8 cellular contexts compared by ENCODE assay signal in the genomic region with DNA sequence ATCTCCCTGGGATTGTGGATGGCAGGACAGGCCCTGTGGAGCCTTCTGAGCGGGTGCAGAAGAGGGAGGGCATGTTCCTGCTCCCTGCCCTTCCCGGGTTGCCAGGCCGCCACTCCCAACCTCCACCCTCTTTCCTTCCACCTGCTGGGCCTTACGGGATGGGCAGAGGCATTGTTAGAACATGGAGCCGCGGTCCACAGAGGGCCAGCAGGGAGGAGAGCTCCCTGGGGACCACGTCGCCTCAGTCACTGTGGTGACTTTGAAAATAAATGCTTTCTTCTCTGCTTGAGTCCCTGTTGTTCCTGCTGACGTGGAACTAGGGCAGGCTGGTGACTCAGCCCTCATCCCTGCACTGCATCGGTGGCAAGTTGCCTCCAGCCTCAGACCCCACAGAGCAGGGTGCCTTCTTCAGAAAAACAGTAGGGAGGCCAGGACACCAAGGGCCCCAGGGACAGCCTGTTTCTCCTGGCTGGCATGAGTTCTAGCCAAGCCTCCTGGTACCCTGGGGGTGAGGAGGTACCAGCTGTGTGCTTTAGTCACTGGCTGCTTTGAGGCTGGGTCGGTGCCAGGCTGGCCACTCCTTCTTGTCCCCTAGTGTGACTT.
DNase-seq lines count a peak whose midpoint lies in the region; ATAC-seq and TF ChIP-seq lines count a peak whose summit lies in the region.

No MANE protein-coding gene starts in this region.

- H3K27me3 Mint-ChIP-seq in activated T-cell treated with anti-CD3 and anti-CD28 coated beads, Interleukin-2, amount 50 U/mL, for 72 hours (ENCODE audit: low read depth) = peaks cover 6% of the 10 kb centered on the region
- no peaks in the 10 kb centered on the region for H3K27me3 Mint-ChIP-seq in osteocyte (ENCODE audit: unreplicated experiment)

- no peak overlapping the region for H3K4me3 ChIP-seq in Peyer's patch
- no peak overlapping the region for H3K4me3 ChIP-seq in effector memory CD4-positive, alpha-beta T cell (ENCODE audit: insufficient read depth, low read depth, low read length, poor library complexity, severe bottlenecking)

- no peaks in the 10 kb centered on the region for H3K36me3 ChIP-seq in Peyer's patch
- no peaks in the 10 kb centered on the region for H3K36me3 ChIP-seq in effector memory CD4-positive, alpha-beta T cell (ENCODE audit: control insufficient read depth, insufficient read depth, low read length)

- TF ChIP-seq POLR2A in Peyer's patch (IDR thresholded peaks at IDR 0.05) = no peak

- H3K9me3 Mint-ChIP-seq in activated T-cell treated with anti-CD3 and anti-CD28 coated beads, Interleukin-2, amount 50 U/mL, for 72 hours = no peaks in the 10 kb centered on the region
- no peaks in the 10 kb centered on the region for H3K9me3 Mint-ChIP-seq in osteocyte (ENCODE audit: unreplicated experiment)

- peak in 2 of 6 experiments; percentile 9 to 25 for TF ChIP-seq CTCF in Peyer's patch (IDR thresholded peaks at IDR 0.05)
- no peak for TF ChIP-seq CTCF in osteocyte (IDR thresholded peaks at IDR 0.05)

- H3K9me3 ChIP-seq in Peyer's patch = no peaks in the 10 kb centered on the region
- no peaks in the 10 kb centered on the region for H3K9me3 ChIP-seq in effector memory CD4-positive, alpha-beta T cell (ENCODE audit: control insufficient read depth, low read length)

- H3K4me1 Mint-ChIP-seq in activated T-cell treated with anti-CD3 and anti-CD28 coated beads, Interleukin-2, amount 50 U/mL, for 72 hours (ENCODE audit: low read depth) = peaks cover 69% of the 10 kb centered on the region
- H3K4me1 Mint-ChIP-seq in osteocyte (ENCODE audit: unreplicated experiment) = peaks cover 67% of the 10 kb centered on the region

- H3K27me3 ChIP-seq in Peyer's patch = no peaks in the 10 kb centered on the region
- no peaks in the 10 kb centered on the region for H3K27me3 ChIP-seq in effector memory CD4-positive, alpha-beta T cell (replicated peaks; ENCODE audit: control insufficient read depth, insufficient read depth, low read length, poor library complexity, severe bottlenecking)

- H3K27ac ChIP-seq in Peyer's patch (peak overlapping the region; percentile 5 to 72 (median 28)), epithelial cell of prostate (peak overlapping the region; percentile 63)
- no peak overlapping the region for H3K27ac ChIP-seq in effector memory CD4-positive, alpha-beta T cell (ENCODE audit: insufficient read depth, low read length, poor library complexity, severe bottlenecking)

- H3K4me3 Mint-ChIP-seq in activated T-cell treated with anti-CD3 and anti-CD28 coated beads, Interleukin-2, amount 50 U/mL, for 72 hours = peak overlapping the region in 1 of 2 donors; percentile 2
- peak overlapping the region; percentile 33 for H3K4me3 Mint-ChIP-seq in osteocyte (ENCODE audit: unreplicated experiment)

- peak; percentile 61 to 73 for ATAC-seq in activated T-cell treated with anti-CD3 and anti-CD28 coated beads, Interleukin-2, amount 50 U/mL, for 72 hours (replicated peaks in 1 of 2)
- no peak for ATAC-seq in GM19395 (IDR thresholded peaks at IDR 0.05; ENCODE audit: unreplicated experiment)

- H3K4me1 ChIP-seq in Peyer's patch = peaks cover 10 to 48% (median 23%) of the 10 kb centered on the region in 4 donors
- peaks cover 31% of the 10 kb centered on the region for H3K4me1 ChIP-seq in effector memory CD4-positive, alpha-beta T cell (ENCODE audit: control insufficient read depth, insufficient read depth, low read length, poor library complexity, severe bottlenecking)

- no peak overlapping the region for H3K27ac Mint-ChIP-seq in activated T-cell treated with anti-CD3 and anti-CD28 coated beads, Interleukin-2, amount 50 U/mL, for 72 hours
- H3K27ac Mint-ChIP-seq in osteocyte (ENCODE audit: unreplicated experiment) = peak overlapping the region; percentile 96

- DNase-seq in activated T-cell treated with anti-CD3 and anti-CD28 coated beads, Interleukin-2, amount 50 U/mL, for 72 hours = peak in 1 of 2 donors; percentile 33
- no peak for DNase-seq in activated T-cell treated with anti-CD3 and anti-CD28 coated beads, Interleukin-2, amount 50 U/mL, for 1 hour
- peak in 2 of 3 donors; percentile 67 to 80 for DNase-seq in Peyer's patch
- DNase-seq in epithelial cell of prostate (ENCODE audit: low read depth, low spot score) = no peak
- DNase-seq in osteocyte (ENCODE audit: extremely low spot score, unreplicated experiment) = no peak
- DNase-seq in SKM-1 (lab: John Stamatoyannopoulos, UW; ENCODE audit: unreplicated experiment) = no peak
- DNase-seq in effector memory CD4-positive, alpha-beta T cell = no peak

- H3K36me3 Mint-ChIP-seq in activated T-cell treated with anti-CD3 and anti-CD28 coated beads, Interleukin-2, amount 50 U/mL, for 72 hours (ENCODE audit: insufficient read depth in 2 of 2) = no peaks in the 10 kb centered on the region
- no peaks in the 10 kb centered on the region for H3K36me3 Mint-ChIP-seq in osteocyte (ENCODE audit: unreplicated experiment)

Comparison
In these comparisons a context has a peak if more than half of its experiments do, and no peak if none do; other contexts are left out.
1. DNase-seq: peak in Peyer's patch (2 of 3); none in activated T-cell treated with anti-CD3 and anti-CD28 coated beads, Interleukin-2, amount 50 U/mL, for 1 hour (single experiment), epithelial cell of prostate (single experiment), osteocyte (single experiment), SKM-1 (single experiment) and effector memory CD4-positive, alpha-beta T cell (0 of 3).